Comparison of ENCODE assay signal across 23 cellular contexts in genomic region chr3:104438761-104439160, GRCh38.
DNase-seq lines count a peak whose midpoint lies in the region; ATAC-seq and TF ChIP-seq lines count a peak whose summit lies in the region.
"Had no signal": no experiment of that assay in that cellular context is flagged by ENCODE, and none has a peak within 500 bp of the region (broad histone marks: within the 10 kb centered on the region; RNA-seq: fewer than 3 reads in every experiment).

No MANE protein-coding gene starts in this region.

- no peak for TF ChIP-seq CTCF in dorsolateral prefrontal cortex (IDR thresholded peaks at IDR 0.05 in 54 of 56, conservative IDR thresholded peaks at IDR 0.05 in 2 of 56; ENCODE audit: low read depth in 1 of 56, partially characterized antibody in 56 of 56)

- intact Hi-C loops in left ventricle myocardium superior (cut with micrococcal nuclease) = no loop called here
- intact Hi-C loops in cardiac septum (cut with DNase I) = no loop called here
- intact Hi-C loops in dorsolateral prefrontal cortex (cut with DNase I) = no loop called here

- H3K27me3 Mint-ChIP-seq in memory B cell = no peaks in the 10 kb centered on the region
- H3K27me3 Mint-ChIP-seq: activated B cell treated with CpG ODN at 0.5 μM for 24 hours had no signal

- H3K9me3 Mint-ChIP-seq in memory B cell = no peaks in the 10 kb centered on the region
- H3K9me3 Mint-ChIP-seq: activated B cell treated with CpG ODN at 0.5 μM for 24 hours; activated CD4-positive, alpha-beta memory T cell treated with anti-CD3 and anti-CD28 coated beads for 36 hours; T-helper 2 cell treated with Interferon-gamma antibody and Interleukin-4, amounts not matched to agents 5 μg/mL and 100 μg/mL, for 36 hours had no signal

- H3K27me3 ChIP-seq in dorsolateral prefrontal cortex = no peaks in the 10 kb centered on the region
- H3K27me3 ChIP-seq: adrenal gland, cardiac muscle cell, left lung, spleen had no signal

- H3K4me3 Mint-ChIP-seq in memory B cell = no peak overlapping the region
- H3K4me3 Mint-ChIP-seq: activated B cell treated with CpG ODN at 0.5 μM for 24 hours; activated CD4-positive, alpha-beta memory T cell treated with anti-CD3 and anti-CD28 coated beads for 36 hours; CD14-positive monocyte; T-helper 2 cell treated with Interferon-gamma antibody and Interleukin-4, amounts not matched to agents 5 μg/mL and 100 μg/mL, for 36 hours had no signal

- DNase-seq in left ventricle myocardium superior = no peak
- no peak for DNase-seq in cardiac septum (ENCODE audit: low spot score)
- no peak for DNase-seq in dorsolateral prefrontal cortex
- no peak for DNase-seq in memory B cell (ENCODE audit: low spot score in 2 of 2)
- DNase-seq in activated gamma-delta T cell treated with Interleukin-2 at 50 U/mL for 16 hours = no peak
- no peak for DNase-seq in activated CD4-positive, CD25-positive, alpha-beta regulatory T cell (lab: John Stamatoyannopoulos, UW)
- DNase-seq in NCI-H446 (lab: John Stamatoyannopoulos, UW) = no peak
- DNase-seq: ACHN; activated B cell treated with CpG ODN at 0.5 μM for 24 hours; activated CD4-positive, alpha-beta memory T cell treated with anti-CD3 and anti-CD28 coated beads for 36 hours; activated gamma-delta T cell; activated T-cell treated with anti-CD3 and anti-CD28 coated beads for 4 hours; adrenal gland; left lung; NCI-H146; NCI-H2171 treated with DMSO at 0.1 percent for 48 hours; NCI-H748 treated with DMSO at 0.1 percent for 48 hours; spleen had no signal

- peaks cover 13% of the 10 kb centered on the region for H3K4me1 Mint-ChIP-seq in memory B cell
- H3K4me1 Mint-ChIP-seq: CD14-positive monocyte had no signal

- H3K27ac Mint-ChIP-seq in memory B cell = peak overlapping the region; percentile 21
- H3K27ac Mint-ChIP-seq: activated B cell treated with CpG ODN at 0.5 μM for 24 hours; activated CD4-positive, alpha-beta memory T cell treated with anti-CD3 and anti-CD28 coated beads for 36 hours; CD14-positive monocyte; T-helper 2 cell treated with Interferon-gamma antibody and Interleukin-4, amounts not matched to agents 5 μg/mL and 100 μg/mL, for 36 hours had no signal

- peak overlapping the region; percentile 4 to 99 (median 92) for H3K27ac ChIP-seq in dorsolateral prefrontal cortex
- H3K27ac ChIP-seq: adrenal gland, cardiac muscle cell, left lung, spleen had no signal

- peaks cover 10% of the 10 kb centered on the region for H3K36me3 Mint-ChIP-seq in memory B cell
- H3K36me3 Mint-ChIP-seq: activated CD4-positive, alpha-beta memory T cell treated with anti-CD3 and anti-CD28 coated beads for 36 hours; CD14-positive monocyte had no signal

- ATAC-seq in left ventricle myocardium superior = peak; percentile 21
- ATAC-seq in memory B cell (ENCODE audit: low read depth) = no peak
- ATAC-seq in HG03354 (IDR thresholded peaks at IDR 0.05; ENCODE audit: poor library complexity, severe bottlenecking, unreplicated experiment) = no peak
- ATAC-seq: esophagus mucosa, left lung had no signal

- peak overlapping the region in 2 of 59 donors; percentile 36 to 54 for H3K4me3 ChIP-seq in dorsolateral prefrontal cortex
- H3K4me3 ChIP-seq: adrenal gland, cardiac muscle cell, left lung, spleen had no signal
